ENCODE assay signal across 29 cellular contexts in genomic region chr17:81716674-81716996, GRCh38.
"Had no signal": no experiment of that assay in that cellular context is flagged by ENCODE, and none has a peak within 500 bp of the region (broad histone marks: within the 10 kb centered on the region; RNA-seq: fewer than 3 reads in every experiment).

No MANE protein-coding gene starts in this region.

- DNase-seq: activated CD4-positive, alpha-beta memory T cell treated with anti-CD3 and anti-CD28 coated beads, Interleukin-2, amount 10 ng/mL, durations not matched to agents 7 days and 5 days; activated CD4-positive, alpha-beta T cell treated with anti-CD3 and anti-CD28 coated beads for 1 hour; activated CD4-positive, alpha-beta T cell treated with anti-CD3 and anti-CD28 coated beads for 4 hours; activated CD4-positive, alpha-beta T cell treated with anti-CD3 and anti-CD28 coated beads, Interleukin-2, amount 10 ng/mL, durations not matched to agents 7 days and 5 days; activated CD4-positive, alpha-beta T cell treated with anti-CD3 and anti-CD28 coated beads, Interleukin-2, amount 50 U/mL, for 4 hours; activated CD8-positive, alpha-beta memory T cell treated with anti-CD3 and anti-CD28 coated beads, Interleukin-2, amount 50 U/mL, for 48 hours; activated naive CD4-positive, alpha-beta T cell treated with anti-CD3 and anti-CD28 coated beads for 36 hours; activated naive CD8-positive, alpha-beta T cell treated with anti-CD3 and anti-CD28 coated beads for 36 hours; activated naive CD8-positive, alpha-beta T cell treated with anti-CD3 and anti-CD28 coated beads, Interleukin-2, amount 50 U/mL, for 24 hours; activated T-cell treated with anti-CD3 and anti-CD28 coated beads for 4 hours; activated T-cell treated with anti-CD3 and anti-CD28 coated beads, Interleukin-2, amount 50 U/mL, for 24 hours; activated T-cell treated with anti-CD3 and anti-CD28 coated beads, Interleukin-2, amount 50 U/mL, for 72 hours; amygdala; caudate nucleus; cortex of kidney; dermis blood vessel endothelial cell; effector CD4-positive, alpha-beta T cell; effector memory CD8-positive, alpha-beta T cell; erythroblast; foreskin keratinocyte; gastrocnemius medialis; glutamatergic neuron; T-helper 2 cell had no signal

- FAIRE-seq: colon had no signal

- H3K9me3 Mint-ChIP-seq: activated CD4-positive, alpha-beta memory T cell treated with anti-CD3 and anti-CD28 coated beads, Interleukin-2, amount 10 ng/mL, durations not matched to agents 7 days and 5 days; activated CD4-positive, alpha-beta T cell treated with anti-CD3 and anti-CD28 coated beads, Interleukin-2, amount 10 ng/mL, durations not matched to agents 7 days and 5 days; activated naive CD4-positive, alpha-beta T cell treated with anti-CD3 and anti-CD28 coated beads for 36 hours; activated naive CD4-positive, alpha-beta T cell treated with anti-CD3 and anti-CD28 coated beads, Interleukin-2, amount 50 U/mL, for 24 hours; activated naive CD8-positive, alpha-beta T cell treated with anti-CD3 and anti-CD28 coated beads for 36 hours; activated naive CD8-positive, alpha-beta T cell treated with anti-CD3 and anti-CD28 coated beads, Interleukin-2, amount 50 U/mL, for 24 hours; activated T-cell treated with anti-CD3 and anti-CD28 coated beads, Interleukin-2, amount 50 U/mL, for 24 hours; activated T-cell treated with anti-CD3 and anti-CD28 coated beads, Interleukin-2, amount 50 U/mL, for 72 hours; effector memory CD8-positive, alpha-beta T cell; WTC11 had no signal

- H3K36me3 Mint-ChIP-seq: activated naive CD4-positive, alpha-beta T cell treated with anti-CD3 and anti-CD28 coated beads, Interleukin-2, amount 50 U/mL, for 24 hours had no signal

- H3K27me3 ChIP-seq: adrenal gland, body of pancreas, esophagus muscularis mucosa, foreskin keratinocyte, gastrocnemius medialis had no signal

- H3K4me1 ChIP-seq: foreskin keratinocyte had no signal

- H3K4me3 ChIP-seq: adrenal gland, body of pancreas, esophagus muscularis mucosa, gastrocnemius medialis had no signal

- H3K9me3 ChIP-seq: adrenal gland, body of pancreas, esophagus muscularis mucosa, gastrocnemius medialis had no signal

- H3K27me3 Mint-ChIP-seq: activated CD4-positive, alpha-beta memory T cell treated with anti-CD3 and anti-CD28 coated beads, Interleukin-2, amount 10 ng/mL, durations not matched to agents 7 days and 5 days; activated CD4-positive, alpha-beta T cell treated with anti-CD3 and anti-CD28 coated beads, Interleukin-2, amount 10 ng/mL, durations not matched to agents 7 days and 5 days; activated naive CD4-positive, alpha-beta T cell treated with anti-CD3 and anti-CD28 coated beads, Interleukin-2, amount 50 U/mL, for 24 hours; activated naive CD8-positive, alpha-beta T cell treated with anti-CD3 and anti-CD28 coated beads for 36 hours; activated naive CD8-positive, alpha-beta T cell treated with anti-CD3 and anti-CD28 coated beads, Interleukin-2, amount 50 U/mL, for 24 hours; activated T-cell treated with anti-CD3 and anti-CD28 coated beads, Interleukin-2, amount 50 U/mL, for 24 hours; effector memory CD8-positive, alpha-beta T cell had no signal

- H3K36me3 ChIP-seq: adrenal gland, gastrocnemius medialis had no signal

- H3K27ac Mint-ChIP-seq: activated CD4-positive, alpha-beta memory T cell treated with anti-CD3 and anti-CD28 coated beads, Interleukin-2, amount 10 ng/mL, durations not matched to agents 7 days and 5 days; activated CD4-positive, alpha-beta T cell treated with anti-CD3 and anti-CD28 coated beads, Interleukin-2, amount 10 ng/mL, durations not matched to agents 7 days and 5 days; activated naive CD4-positive, alpha-beta T cell treated with anti-CD3 and anti-CD28 coated beads for 36 hours; activated naive CD4-positive, alpha-beta T cell treated with anti-CD3 and anti-CD28 coated beads, Interleukin-2, amount 50 U/mL, for 24 hours; activated naive CD8-positive, alpha-beta T cell treated with anti-CD3 and anti-CD28 coated beads for 36 hours; activated naive CD8-positive, alpha-beta T cell treated with anti-CD3 and anti-CD28 coated beads, Interleukin-2, amount 50 U/mL, for 24 hours; activated T-cell treated with anti-CD3 and anti-CD28 coated beads, Interleukin-2, amount 50 U/mL, for 24 hours; activated T-cell treated with anti-CD3 and anti-CD28 coated beads, Interleukin-2, amount 50 U/mL, for 72 hours; effector memory CD8-positive, alpha-beta T cell; WTC11 had no signal

- ATAC-seq: activated naive CD8-positive, alpha-beta T cell treated with anti-CD3 and anti-CD28 coated beads, Interleukin-2, amount 50 U/mL, for 24 hours; activated T-cell treated with anti-CD3 and anti-CD28 coated beads, Interleukin-2, amount 50 U/mL, for 72 hours; body of pancreas; effector memory CD8-positive, alpha-beta T cell; foreskin keratinocyte; gastrocnemius medialis; WTC11 had no signal

- H3K4me3 Mint-ChIP-seq: activated CD4-positive, alpha-beta memory T cell treated with anti-CD3 and anti-CD28 coated beads, Interleukin-2, amount 10 ng/mL, durations not matched to agents 7 days and 5 days; activated CD4-positive, alpha-beta T cell treated with anti-CD3 and anti-CD28 coated beads, Interleukin-2, amount 10 ng/mL, durations not matched to agents 7 days and 5 days; activated naive CD4-positive, alpha-beta T cell treated with anti-CD3 and anti-CD28 coated beads for 36 hours; activated naive CD4-positive, alpha-beta T cell treated with anti-CD3 and anti-CD28 coated beads, Interleukin-2, amount 50 U/mL, for 24 hours; activated naive CD8-positive, alpha-beta T cell treated with anti-CD3 and anti-CD28 coated beads for 36 hours; activated naive CD8-positive, alpha-beta T cell treated with anti-CD3 and anti-CD28 coated beads, Interleukin-2, amount 50 U/mL, for 24 hours; activated T-cell treated with anti-CD3 and anti-CD28 coated beads, Interleukin-2, amount 50 U/mL, for 24 hours; activated T-cell treated with anti-CD3 and anti-CD28 coated beads, Interleukin-2, amount 50 U/mL, for 72 hours; effector memory CD8-positive, alpha-beta T cell; WTC11 had no signal

- H3K27ac ChIP-seq: adrenal gland, body of pancreas, esophagus muscularis mucosa, foreskin keratinocyte, gastrocnemius medialis had no signal
